16 cellular contexts compared by ENCODE assay signal in genomic region chr2:238906936-238907716, GRCh38. TPM values are rescaled to one million over a fixed set of nuclear protein-coding genes. Genes with fewer than 3 reads are reported as not detected.
"Had no signal": no experiment of that assay in that cellular context is flagged by ENCODE, and none has a peak within 500 bp of the region (broad histone marks: within the 10 kb centered on the region; RNA-seq: fewer than 3 reads in every experiment).

No MANE protein-coding gene starts in this region.

- H3K79me2 ChIP-seq: hepatocyte had no signal

- H3K27ac ChIP-seq: dorsolateral prefrontal cortex, hepatocyte, thyroid gland, uterus had no signal

- H3K4me3 Mint-ChIP-seq: activated naive CD4-positive, alpha-beta T cell treated with anti-CD3 and anti-CD28 coated beads, Interleukin-2, amount 10 ng/mL, durations not matched to agents 7 days and 5 days; nephron progenitor cell; stimulated activated naive B cell treated with anti-CD40 and anti-IgM and Interleukin-4, amounts not matched to agents 10 μg/mL and 1 μg/mL and 100 μg/mL, for 72 hours; T-cell had no signal

- H3K4me1 Mint-ChIP-seq: activated naive CD4-positive, alpha-beta T cell treated with anti-CD3 and anti-CD28 coated beads, Interleukin-2, amount 10 ng/mL, durations not matched to agents 7 days and 5 days; stimulated activated naive B cell treated with anti-CD40 and anti-IgM and Interleukin-4, amounts not matched to agents 10 μg/mL and 1 μg/mL and 100 μg/mL, for 72 hours; T-cell had no signal

- H2AFZ ChIP-seq: hepatocyte had no signal

- H3K4me2 ChIP-seq: hepatocyte had no signal

- H3K27me3 ChIP-seq: hepatocyte, thyroid gland, uterus had no signal

- H3K4me1 ChIP-seq: uterus had no signal

- H3K36me3 ChIP-seq: thyroid gland, uterus had no signal

- H3K4me3 ChIP-seq: dorsolateral prefrontal cortex, hepatocyte, thyroid gland, uterus had no signal

- H3K9me3 ChIP-seq: thyroid gland, uterus had no signal

- H3K27ac Mint-ChIP-seq: activated naive CD4-positive, alpha-beta T cell treated with anti-CD3 and anti-CD28 coated beads, Interleukin-2, amount 10 ng/mL, durations not matched to agents 7 days and 5 days; stimulated activated naive B cell treated with anti-CD40 and anti-IgM and Interleukin-4, amounts not matched to agents 10 μg/mL and 1 μg/mL and 100 μg/mL, for 72 hours; T-cell had no signal

- ATAC-seq: activated CD4-positive, CD25-positive, alpha-beta regulatory T cell treated with anti-CD3 and anti-CD28 coated beads, Interleukin-2, amount 50 U/mL, for 24 hours; stimulated activated naive B cell treated with anti-CD40 and anti-IgM and Interleukin-4, amounts not matched to agents 10 μg/mL and 1 μg/mL and 100 μg/mL, for 72 hours; T-cell had no signal

- H3K9me3 Mint-ChIP-seq: nephron progenitor cell, T-cell had no signal

- H3K36me3 Mint-ChIP-seq: activated naive CD4-positive, alpha-beta T cell treated with anti-CD3 and anti-CD28 coated beads, Interleukin-2, amount 10 ng/mL, durations not matched to agents 7 days and 5 days; stimulated activated naive B cell treated with anti-CD40 and anti-IgM and Interleukin-4, amounts not matched to agents 10 μg/mL and 1 μg/mL and 100 μg/mL, for 72 hours; T-cell had no signal

- H3K27me3 Mint-ChIP-seq: activated naive CD4-positive, alpha-beta T cell treated with anti-CD3 and anti-CD28 coated beads, Interleukin-2, amount 10 ng/mL, durations not matched to agents 7 days and 5 days; stimulated activated naive B cell treated with anti-CD40 and anti-IgM and Interleukin-4, amounts not matched to agents 10 μg/mL and 1 μg/mL and 100 μg/mL, for 72 hours had no signal

- DNase-seq: activated naive CD4-positive, alpha-beta T cell treated with anti-CD3 and anti-CD28 coated beads, Interleukin-2, amount 10 ng/mL, durations not matched to agents 7 days and 5 days; activated T-cell treated with anti-CD3 and anti-CD28 coated beads for 4 hours; erythroblast; kidney; nephron progenitor cell; stimulated activated CD4-positive, alpha-beta T cell treated with anti-CD3 and anti-CD28 coated beads, Interleukin-15, amount 100 ng/mL, for 24 hours; stimulated activated CD4-positive, alpha-beta T cell treated with anti-CD3 and anti-CD28 coated beads, Interleukin-4, amount 100 ng/mL, for 1 hour; stimulated activated naive B cell treated with anti-CD40 and anti-IgM and Interleukin-4, amounts not matched to agents 10 μg/mL and 1 μg/mL and 100 μg/mL, for 72 hours; T-cell; T-helper 9 cell; thyroid gland; uterus had no signal

RNA-seq across cellular contexts. Expression of gene TWIST2, which starts 59.2 kb away (rescaled TPM):
- total RNA-seq: activated CD8-positive, alpha-beta memory T cell treated with anti-CD3 and anti-CD28 coated beads for 36 hours; T-cell had no signal
